Comparison of ENCODE assay signal across 29 cellular contexts in genomic region chr5:29852329-29852728, GRCh38.
"Had no signal": no experiment of that assay in that cellular context is flagged by ENCODE, and none has a peak within 500 bp of the region (broad histone marks: within the 10 kb centered on the region; RNA-seq: fewer than 3 reads in every experiment).

No MANE protein-coding gene starts in this region.

- H3K27ac ChIP-seq: neural progenitor cell, ovary, parathyroid adenoma, psoas muscle, skin epidermis, spleen, stomach, thoracic aorta, thyroid gland, tibial nerve, upper lobe of left lung, vagina had no signal

- H3K27me3 ChIP-seq: neural progenitor cell, ovary, spleen, stomach, thyroid gland, tibial nerve, upper lobe of left lung, vagina had no signal

- H3K4me1 ChIP-seq: neural progenitor cell, parathyroid adenoma, psoas muscle, spleen, stomach, thyroid gland, tibial nerve, upper lobe of left lung, vagina had no signal

- DNase-seq: natural killer cell; occipital lobe; ovary; posterior cingulate gyrus; psoas muscle; right cardiac atrium; spleen; stimulated activated CD4-positive, alpha-beta T cell treated with anti-CD3 and anti-CD28 coated beads, Interleukin-12 subunit alpha, Interleukin-12 subunit beta, amount 100 ng/mL, for 4 hours; stimulated activated CD4-positive, alpha-beta T cell treated with anti-CD3 and anti-CD28 coated beads, Interleukin-1b, Interleukin-23, amount 100 ng/mL, for 48 hours; stimulated activated CD4-positive, alpha-beta T cell treated with anti-CD3 and anti-CD28 coated beads, Interleukin-4, amount 100 ng/mL, for 24 hours; stimulated activated naive B cell treated with anti-CD40 and anti-IgM and Interleukin-4, amounts not matched to agents 10 μg/mL and 1 μg/mL and 100 μg/mL, for 72 hours; stimulated activated naive CD4-positive, alpha-beta T cell treated with Interleukin-2 at 50 U/mL for 16 hours; stomach; thyroid gland; trophoblast cell; upper lobe of left lung had no signal

- H3K4me3 ChIP-seq: neural progenitor cell, ovary, psoas muscle, skin epidermis, smooth muscle cell, spleen, stomach, thoracic aorta, thyroid gland, tibial nerve, upper lobe of left lung, vagina had no signal

- H3K36me3 ChIP-seq: neural progenitor cell, ovary, spleen, stomach, thoracic aorta, thyroid gland, tibial nerve, upper lobe of left lung, vagina had no signal

- H3K9me3 ChIP-seq: ovary, psoas muscle, thoracic aorta, thyroid gland, upper lobe of left lung, vagina had no signal

- ATAC-seq: natural killer cell; psoas muscle; right cardiac atrium; sciatic nerve; stimulated activated effector memory CD8-positive, alpha-beta T cell treated with anti-CD3 and anti-CD28 coated beads, Interleukin-12 subunit alpha, Interleukin-12 subunit beta, amount 100 ng/mL, for 72 hours; stimulated activated naive B cell treated with anti-CD40 and anti-IgM and Interleukin-4, amounts not matched to agents 10 μg/mL and 1 μg/mL and 100 μg/mL, for 72 hours had no signal

- H3K9ac ChIP-seq: neural progenitor cell, parathyroid adenoma had no signal

- H3K79me2 ChIP-seq: parathyroid adenoma had no signal

- H3K9me3 Mint-ChIP-seq: nephron, neural progenitor cell had no signal

- H2AFZ ChIP-seq: neural progenitor cell, parathyroid adenoma had no signal

- H3K27me3 Mint-ChIP-seq: progenitor cell of endocrine pancreas; stimulated activated naive B cell treated with anti-CD40 and anti-IgM and Interleukin-4, amounts not matched to agents 10 μg/mL and 1 μg/mL and 100 μg/mL, for 72 hours; stimulated activated naive CD8-positive, alpha-beta T cell treated with anti-CD3 and anti-CD28 coated beads, Interleukin-15, Interleukin-2, amounts not matched to agents 100 ng/mL and 50 ng/mL, for 24 hours had no signal

- FAIRE-seq: urothelium cell line had no signal

- H3K27ac Mint-ChIP-seq: natural killer cell; nephron; neural progenitor cell; progenitor cell of endocrine pancreas; stimulated activated effector memory CD8-positive, alpha-beta T cell treated with anti-CD3 and anti-CD28 coated beads, Interleukin-12 subunit alpha, Interleukin-12 subunit beta, amount 100 ng/mL, for 72 hours; stimulated activated naive B cell treated with anti-CD40 and anti-IgM and Interleukin-4, amounts not matched to agents 10 μg/mL and 1 μg/mL and 100 μg/mL, for 72 hours; stimulated activated naive CD8-positive, alpha-beta T cell treated with anti-CD3 and anti-CD28 coated beads, Interleukin-15, Interleukin-2, amounts not matched to agents 100 ng/mL and 50 ng/mL, for 24 hours had no signal

- H3K4me2 ChIP-seq: neural progenitor cell, smooth muscle cell had no signal

- H3K4me1 Mint-ChIP-seq: natural killer cell; nephron; neural progenitor cell; stimulated activated effector memory CD8-positive, alpha-beta T cell treated with anti-CD3 and anti-CD28 coated beads, Interleukin-12 subunit alpha, Interleukin-12 subunit beta, amount 100 ng/mL, for 72 hours; stimulated activated naive B cell treated with anti-CD40 and anti-IgM and Interleukin-4, amounts not matched to agents 10 μg/mL and 1 μg/mL and 100 μg/mL, for 72 hours had no signal

- H3K4me3 Mint-ChIP-seq: natural killer cell; nephron; neural progenitor cell; stimulated activated effector memory CD8-positive, alpha-beta T cell treated with anti-CD3 and anti-CD28 coated beads, Interleukin-12 subunit alpha, Interleukin-12 subunit beta, amount 100 ng/mL, for 72 hours; stimulated activated naive B cell treated with anti-CD40 and anti-IgM and Interleukin-4, amounts not matched to agents 10 μg/mL and 1 μg/mL and 100 μg/mL, for 72 hours; stimulated activated naive CD8-positive, alpha-beta T cell treated with anti-CD3 and anti-CD28 coated beads, Interleukin-15, Interleukin-2, amounts not matched to agents 100 ng/mL and 50 ng/mL, for 24 hours had no signal

- H3K36me3 Mint-ChIP-seq: neural progenitor cell; stimulated activated effector memory CD8-positive, alpha-beta T cell treated with anti-CD3 and anti-CD28 coated beads, Interleukin-12 subunit alpha, Interleukin-12 subunit beta, amount 100 ng/mL, for 72 hours; stimulated activated naive B cell treated with anti-CD40 and anti-IgM and Interleukin-4, amounts not matched to agents 10 μg/mL and 1 μg/mL and 100 μg/mL, for 72 hours had no signal
